In the genomic region with DNA sequence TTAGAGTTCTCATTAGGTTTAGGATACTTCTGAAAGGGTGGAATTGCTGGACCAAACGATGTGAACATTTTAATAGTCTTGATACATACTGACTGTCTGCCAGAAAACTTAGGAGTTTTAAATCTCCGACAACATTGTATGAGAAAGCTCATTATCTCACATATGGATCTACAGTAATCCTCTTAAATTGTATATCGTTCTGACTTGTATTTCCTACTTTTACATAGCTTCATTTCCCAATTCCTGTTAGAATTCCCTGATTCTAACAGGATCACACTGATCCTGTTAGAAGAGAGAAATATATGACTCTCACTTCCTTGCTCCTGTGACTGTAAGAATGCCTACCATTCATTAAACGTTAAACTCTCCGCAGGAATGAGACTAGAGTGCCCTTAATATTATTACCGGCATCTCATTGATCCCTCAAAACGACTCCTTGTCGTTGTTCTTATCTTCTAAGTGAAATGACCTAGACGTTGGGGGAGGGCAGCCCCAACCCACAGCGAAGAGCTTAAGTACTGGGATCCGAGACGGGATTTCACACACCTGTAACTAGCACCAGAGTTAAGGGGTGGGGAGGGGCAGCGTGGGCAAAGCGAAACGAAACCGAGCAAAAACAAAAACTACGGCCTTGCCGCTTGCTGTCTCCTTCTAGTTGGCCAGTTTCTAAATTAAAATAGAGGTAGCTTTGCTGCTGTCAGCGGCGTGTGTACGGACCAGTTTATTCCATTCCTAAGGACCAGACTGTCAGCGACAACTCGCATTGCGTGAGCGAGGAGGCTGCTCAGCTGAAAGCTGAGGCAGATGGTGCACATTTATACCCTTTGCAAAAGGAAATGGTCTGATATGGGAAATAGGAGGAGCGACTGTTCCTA, we compare ENCODE assay signal across 8 cellular contexts. TPM values are rescaled to one million over a fixed set of nuclear protein-coding genes. Genes with fewer than 3 reads are reported as not detected.
DNase-seq lines count a peak whose midpoint lies in the region; ATAC-seq, FAIRE-seq and TF ChIP-seq lines count a peak whose summit lies in the region.

No MANE protein-coding gene starts in this region.

- no peak for TF ChIP-seq RAD21 in A549 (conservative IDR thresholded peaks at IDR 0.05 in 1 of 2, IDR thresholded peaks at IDR 0.05 in 1 of 2)

- no peaks in the 10 kb centered on the region for H3K9me3 Mint-ChIP-seq in immature natural killer cell

- H3K36me3 Mint-ChIP-seq in immature natural killer cell = peaks cover 0 to 6% (median 4%) of the 10 kb centered on the region in 3 donors

- TF ChIP-seq CTCF in A549 (IDR thresholded peaks at IDR 0.05) (no peak), GM12864 (IDR thresholded peaks at IDR 0.05; ENCODE audit: low read depth, low read length, missing control alignments) (no peak), astrocyte of the spinal cord (IDR thresholded peaks at IDR 0.05; ENCODE audit: low read depth, low read length) (no peak)

- H3K4me3 ChIP-seq in A549 (peak overlapping the region; percentile 63), GM12864 (ENCODE audit: low read depth, low read length) (peak overlapping the region; percentile 73), astrocyte of the spinal cord (ENCODE audit: low read depth, low read length) (peak overlapping the region; percentile 83)

- WGBS in A549 (ENCODE audit: missing lambda C conversion rate) = 3% methylated on average over 26 of the region's 26 CpGs

- peak overlapping the region; percentile 95 to 99 (median 98) for H3K27ac Mint-ChIP-seq in immature natural killer cell

- H3K4me1 Mint-ChIP-seq in immature natural killer cell = peaks cover 32 to 50% of the 10 kb centered on the region in 2 donors

- H3K9me3 ChIP-seq in A549 = no peaks in the 10 kb centered on the region

- peak overlapping the region; percentile 95 to 96 for H3K27ac ChIP-seq in A549

- H3K4me3 Mint-ChIP-seq in immature natural killer cell = peak overlapping the region; percentile 95 to 99 (median 97)

- H3K4me1 ChIP-seq in A549 = peaks cover 36% of the 10 kb centered on the region

- TF ChIP-seq EP300 in A549 (IDR thresholded peaks at IDR 0.05) = no peak

- ATAC-seq in A549 (peak; percentile 68 to 71), HG02623 (IDR thresholded peaks at IDR 0.05; ENCODE audit: unreplicated experiment) (peak; percentile 27)

- TF ChIP-seq POLR2A in A549 (IDR thresholded peaks at IDR 0.05; ENCODE audit: low read length) = no peak

- FAIRE-seq in A549 (lab: Jason Lieb, UNC) = no peak

- POLR2A ChIA-PET in A549 (lab: Yijun Ruan, JAX) = interaction anchor here (0.6 to 2.6 kb wide), 19 partner anchors 9 to 636 kb away, joined by 3 to 17 read pairs (median 3); no protein-coding TSS in a partner anchor

- CTCF ChIA-PET in A549 (lab: Yijun Ruan, JAX) = interaction anchor here (0.8 to 1.3 kb wide), 4 partner anchors 15 to 194 kb away, joined by 3 to 4 read pairs (median 3); no protein-coding TSS in a partner anchor

- in situ Hi-C loops in astrocyte of the spinal cord (cut with HindIII; ENCODE audit: low sequenced_read_pairs) = no loop called here

- peak overlapping the region; percentile 83 for H3K4me2 ChIP-seq in A549

- DNase-seq in A549 (ENCODE audit: low read depth in 1 of 2, low spot score in 1 of 2) (peak in 1 of 2 experiments; percentile 31), GM12864 (ENCODE audit: low read depth) (no peak), NCI-H2029 (lab: John Stamatoyannopoulos, UW) (peak; percentile 64), astrocyte of the spinal cord (ENCODE audit: low read depth, low spot score) (no peak), immature natural killer cell (peak in 1 of 3 donors; percentile 6), retina (no peak)
- peak; percentile 5 for DNase-seq in stimulated activated CD8-positive, alpha-beta memory T cell treated with anti-CD3 and anti-CD28 coated beads, Interleukin-15, amount 100 ng/mL, for 24 hours (ENCODE audit: low read depth)

- peaks cover 16 to 19% (median 16%) of the 10 kb centered on the region in 3 donors for H3K27me3 Mint-ChIP-seq in immature natural killer cell (ENCODE audit: low read depth in 3 of 3)

TF ChIP-seq in A549, 52 proteins besides CTCF, POLR2A, EP300 and RAD21:
- TF ChIP-seq CEBPB (IDR thresholded peaks at IDR 0.05) = no peak
- no peak for TF ChIP-seq KDM5A (IDR thresholded peaks at IDR 0.05)
- no peak for TF ChIP-seq HEYL (CRISPR knock-in tag; IDR thresholded peaks at IDR 0.05)
- no peak for TF ChIP-seq HOXA7 (CRISPR knock-in tag; IDR thresholded peaks at IDR 0.05)
- no peak for TF ChIP-seq RFX5 (IDR thresholded peaks at IDR 0.05)
- no peak for TF ChIP-seq CHD4 (IDR thresholded peaks at IDR 0.05; ENCODE audit: borderline replicate concordance)

RNA-seq across cellular contexts. Expression of a gene that starts 0.7 kb away (rescaled TPM):
- 94.8 and 123 TPM in 2 replicates for polyA plus RNA-seq in A549 (2011; rRNA removed)
- polyA plus RNA-seq in A549 (2012; cell fraction: cytosol; rRNA removed) = 23.5 and 26.4 TPM in 2 replicates
- polyA plus RNA-seq in A549 (2012; cell fraction: nucleus; rRNA removed) = 13.9 and 14.6 TPM in 2 replicates
- 65.2 to 80.8 TPM (median 70.9 TPM) in 3 replicates for polyA plus RNA-seq in A549 (2017; fragmentation: RNase III; extraction: RNeasy Plus Mini Kit Qiagen cat#74134 plus additional on column Dnase treatment)
- polyA minus RNA-seq in A549 (2011; rRNA and poly(A)+ RNA removed) = 32.9 and 34.3 TPM in 2 replicates
- 10 to 100 TPM; 17.9 to 30.4 (median 21.0) TPM for polyA plus RNA-seq in immature natural killer cell

Comparison
In these comparisons a context has a peak if more than half of its experiments do, and no peak if none do; other contexts are left out.
1. DNase-seq: peak in NCI-H2029 (single experiment) and stimulated activated CD8-positive, alpha-beta memory T cell treated with anti-CD3 and anti-CD28 coated beads, Interleukin-15, amount 100 ng/mL, for 24 hours (single experiment); none in GM12864 (single experiment), astrocyte of the spinal cord (single experiment) and retina (single experiment).
2. Peak in every context shown above with its lines, with median percentiles within 50 percentile points of each other: H3K4me3 ChIP-seq.